In the genomic region with DNA sequence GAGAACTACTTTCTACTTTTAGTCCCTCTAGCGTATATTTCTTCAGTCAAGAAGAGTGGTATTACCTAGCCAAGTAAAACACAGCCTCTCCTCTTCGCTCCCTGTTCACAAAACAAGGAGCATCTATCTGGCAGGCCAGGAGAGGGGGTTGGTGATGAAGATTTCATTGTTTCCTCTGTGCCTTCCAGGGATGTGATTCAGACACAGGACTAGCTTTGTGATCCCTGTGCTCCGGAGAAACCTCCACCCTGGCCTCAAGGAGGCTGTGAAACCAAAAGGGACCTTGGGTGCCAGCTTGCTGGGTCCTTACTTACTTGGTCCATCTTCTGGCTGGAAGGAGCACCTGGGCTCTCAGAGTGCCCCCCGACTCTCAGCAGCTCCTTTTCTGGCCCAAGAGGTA, we compare ENCODE assay signal across 10 cellular contexts. TPM values are rescaled to one million over a fixed set of nuclear protein-coding genes. Genes with fewer than 3 reads are reported as not detected.
DNase-seq lines count a peak whose midpoint lies in the region; FAIRE-seq and TF ChIP-seq lines count a peak whose summit lies in the region.
"Had no signal": no experiment of that assay in that cellular context is flagged by ENCODE, and none has a peak within 500 bp of the region (broad histone marks: within the 10 kb centered on the region; RNA-seq: fewer than 3 reads in every experiment).

No MANE protein-coding gene starts in this region.

- TF ChIP-seq POLR2A in breast epithelium (IDR thresholded peaks at IDR 0.05) = no peak
- no peak for TF ChIP-seq POLR2A in suprapubic skin (IDR thresholded peaks at IDR 0.05)

- dilution Hi-C loops in keratinocyte (cut with MboI; ENCODE audit: extremely low pct_ligation_motif_present, low sequenced_read_pairs) = no loop called here

- H3K27me3 ChIP-seq in breast epithelium (no peaks in the 10 kb centered on the region), keratinocyte (ENCODE audit: control insufficient read depth, extremely low read depth, insufficient read depth, low read length) (no peaks in the 10 kb centered on the region), suprapubic skin (no peaks in the 10 kb centered on the region)

- 59% methylated on average over 4 of the region's 4 CpGs for WGBS in suprapubic skin

- H2AFZ ChIP-seq in keratinocyte (ENCODE audit: control insufficient read depth, low read length) = no peak overlapping the region

- H3K9me1 ChIP-seq in keratinocyte (ENCODE audit: control insufficient read depth, extremely low read depth, insufficient read depth, low read length) = no peaks in the 10 kb centered on the region

- H3K9ac ChIP-seq in keratinocyte (ENCODE audit: control insufficient read depth, extremely low read depth, insufficient read depth, low read length) = no peak overlapping the region

- H3K27ac ChIP-seq in breast epithelium (peak overlapping the region; percentile 100), keratinocyte (ENCODE audit: control insufficient read depth, insufficient read depth, low read length) (no peak overlapping the region), suprapubic skin (peak overlapping the region; percentile 99)

- H3K36me3 ChIP-seq in breast epithelium (no peaks in the 10 kb centered on the region), keratinocyte (ENCODE audit: control insufficient read depth in 2 of 2, extremely low read depth in 1 of 2, insufficient read depth in 2 of 2, low read length in 2 of 2) (peaks cover 0 to 2% of the 10 kb centered on the region in 2 experiments), suprapubic skin (peaks cover 12% of the 10 kb centered on the region)

- intact Hi-C loops in breast epithelium (cut with DNase I; ENCODE audit: low total_unique reads) = no loop called here

- no peak for TF ChIP-seq EP300 in suprapubic skin (IDR thresholded peaks at IDR 0.05)

- peaks cover 14% of the 10 kb centered on the region for H3K79me2 ChIP-seq in keratinocyte (ENCODE audit: control insufficient read depth, insufficient read depth, low read length)

- FAIRE-seq in HTR-8/SVneo (lab: Jason Lieb, UNC) (no peak), keratinocyte (lab: Jason Lieb, UNC) (peak; percentile 32)

- peak in 2 of 3 donors; percentile 40 to 54 for TF ChIP-seq CTCF in breast epithelium (IDR thresholded peaks at IDR 0.05)
- TF ChIP-seq CTCF in keratinocyte (optimal IDR thresholded peaks at IDR 0.05 in 1 of 3, IDR thresholded peaks at IDR 0.05 in 1 of 3, conservative IDR thresholded peaks at IDR 0.05 in 1 of 3; ENCODE audit: extremely low read depth in 1 of 3, insufficient read depth in 2 of 3, low read length in 3 of 3) = peak in 2 of 3 experiments; percentile 44 to 73
- peak; percentile 19 to 35 for TF ChIP-seq CTCF in suprapubic skin (IDR thresholded peaks at IDR 0.05)

- H3K4me3 ChIP-seq in breast epithelium = no peak overlapping the region
- no peak overlapping the region for H3K4me3 ChIP-seq in keratinocyte (ENCODE audit: control insufficient read depth in 2 of 3, extremely low read depth in 1 of 3, insufficient read depth in 2 of 3, low read depth in 1 of 3, low read length in 3 of 3)
- H3K4me3 ChIP-seq in suprapubic skin = no peak overlapping the region

- peaks cover 5% of the 10 kb centered on the region for H4K20me1 ChIP-seq in keratinocyte (ENCODE audit: control insufficient read depth, extremely low read depth, insufficient read depth, low read length)

- no peak overlapping the region for H3K4me2 ChIP-seq in keratinocyte (ENCODE audit: control insufficient read depth, extremely low read depth, insufficient read depth, low read depth, low read length)

- no peaks in the 10 kb centered on the region for H3K9me3 ChIP-seq in breast epithelium
- H3K9me3 ChIP-seq in keratinocyte (ENCODE audit: control insufficient read depth, low read depth, low read length) = no peaks in the 10 kb centered on the region
- H3K9me3 ChIP-seq in suprapubic skin = no peaks in the 10 kb centered on the region

- DNase-seq in HTR-8/SVneo (ENCODE audit: insufficient read length, low spot score) = peak; percentile 65
- peak in 1 of 2 donors; percentile 80 for DNase-seq in breast epithelium (ENCODE audit: low spot score in 2 of 2)
- no peak for DNase-seq in keratinocyte (ENCODE audit: low read depth, low spot score)
- DNase-seq in suprapubic skin (ENCODE audit: low spot score in 2 of 2) = peak; percentile 72 to 77
- no peak for DNase-seq in NCI-H2227 treated with DMSO at 0.1 percent for 48 hours (lab: John Stamatoyannopoulos, UW)
- no peak for DNase-seq in iPS-NIHi11 (ENCODE audit: low spot score)
- no peak for DNase-seq in inferior parietal cortex (ENCODE audit: extremely low spot score)
- no peak for DNase-seq in SIG-M5 (lab: John Stamatoyannopoulos, UW)
- DNase-seq: activated CD4-positive, alpha-beta T cell treated with anti-CD3 and anti-CD28 coated beads, Interleukin-2, amount 50 U/mL, for 1 hour; naive B cell had no signal

- peaks cover 9 to 20% of the 10 kb centered on the region in 2 donors for H3K4me1 ChIP-seq in breast epithelium
- H3K4me1 ChIP-seq in keratinocyte (ENCODE audit: control insufficient read depth, extremely low read depth, insufficient read depth, low read length) = peaks cover 28% of the 10 kb centered on the region
- H3K4me1 ChIP-seq in suprapubic skin = peaks cover 39% of the 10 kb centered on the region

RNA-seq across cellular contexts. Expression of a gene that starts 5.7 kb away (rescaled TPM):
- total RNA-seq in breast epithelium (1,000 to 10,000 TPM in 1 of 3 donors, 100 to 1,000 TPM in 2; 643 to 1,178 (median 772) TPM), suprapubic skin (100 to 1,000 TPM; 404 to 719 (median 568) TPM)
- polyA plus RNA-seq in keratinocyte = 23.6 to 28.3 TPM (median 25.3 TPM) in 3 replicates
- polyA plus RNA-seq in keratinocyte (2011; ENCODE audit: low read depth) = 11.8 TPM
- polyA plus RNA-seq in keratinocyte (2011; cell fraction: cytosol; rRNA removed) = 28.6 and 40.6 TPM in 2 replicates
- polyA plus RNA-seq in keratinocyte (2011; cell fraction: nucleus; rRNA removed) = 63.1 and 77.2 TPM in 2 replicates
- polyA plus RNA-seq in keratinocyte (2012; ENCODE audit: low replicate concordance) = 33.7 and 39.0 TPM in 2 replicates
- polyA minus RNA-seq in keratinocyte = 10.1 to 14.7 TPM (median 11.8 TPM) in 3 replicates
- 58.5 TPM for polyA minus RNA-seq in keratinocyte (2011; cell fraction: cytosol; rRNA and poly(A)+ RNA removed)
- polyA minus RNA-seq in keratinocyte (2011; cell fraction: nucleus; rRNA and poly(A)+ RNA removed) = 48.5 and 52.4 TPM in 2 replicates

Comparison
In these comparisons a context has a peak if more than half of its experiments do, and no peak if none do; other contexts are left out.
1. DNase-seq: peak in HTR-8/SVneo (single experiment) and suprapubic skin (2 of 2); none in keratinocyte (single experiment), NCI-H2227 treated with DMSO at 0.1 percent for 48 hours (single experiment), iPS-NIHi11 (single experiment), inferior parietal cortex (single experiment) and SIG-M5 (single experiment).
2. Peak in every context shown above with its lines, with median percentiles within 50 percentile points of each other: CTCF ChIP-seq.